ENCODE assay signal across 22 cellular contexts in the genomic region with DNA sequence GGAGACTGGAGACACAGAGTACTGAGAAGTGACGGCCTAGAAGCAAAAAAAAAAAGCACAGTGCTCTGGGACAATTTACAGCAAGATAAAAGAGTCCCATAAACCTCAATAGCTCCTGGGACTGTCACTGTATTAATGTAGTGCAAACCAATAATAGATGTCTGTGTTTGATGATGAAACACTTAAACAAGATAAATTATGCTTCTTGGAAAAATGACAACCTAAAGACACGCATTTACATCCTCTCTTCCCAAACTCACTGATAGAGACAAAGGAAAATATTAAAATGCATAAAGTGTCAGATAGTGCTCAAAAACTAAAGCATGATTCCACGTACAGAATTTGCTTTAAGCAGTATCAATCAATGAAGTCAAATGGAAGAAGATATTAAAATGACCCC.
"Had no signal": no experiment of that assay in that cellular context is flagged by ENCODE, and none has a peak within 500 bp of the region (broad histone marks: within the 10 kb centered on the region; RNA-seq: fewer than 3 reads in every experiment).

No MANE protein-coding gene starts in this region.

- H3K36me3 ChIP-seq: colonic mucosa, esophagus muscularis mucosa, esophagus squamous epithelium, gastrocnemius medialis, gastroesophageal sphincter, heart left ventricle, heart right ventricle had no signal

- H3K4me3 ChIP-seq: colonic mucosa, coronary artery, dorsolateral prefrontal cortex, esophagus muscularis mucosa, esophagus squamous epithelium, gastrocnemius medialis, gastroesophageal sphincter, heart left ventricle, heart right ventricle had no signal

- H3K27me3 ChIP-seq: colonic mucosa, dorsolateral prefrontal cortex, esophagus muscularis mucosa, esophagus squamous epithelium, foreskin keratinocyte, gastrocnemius medialis, gastroesophageal sphincter, heart left ventricle, heart right ventricle had no signal

- DNase-seq: colonic mucosa; cortex of kidney; dermis blood vessel endothelial cell; dorsolateral prefrontal cortex; effector CD4-positive, alpha-beta T cell; effector CD8-positive, alpha-beta T cell; effector memory CD4-positive, alpha-beta T cell; effector memory CD8-positive, alpha-beta T cell; endodermal cell; esophagus squamous epithelium; foreskin fibroblast; foreskin keratinocyte; foreskin melanocyte; gastrocnemius medialis; glutamatergic neuron; head of caudate nucleus; heart left ventricle; heart right ventricle had no signal

- H3K9me3 ChIP-seq: colonic mucosa, gastrocnemius medialis had no signal

- H3K27ac ChIP-seq: colonic mucosa, coronary artery, dorsolateral prefrontal cortex, epithelial cell of prostate, esophagus muscularis mucosa, esophagus squamous epithelium, foreskin keratinocyte, gastrocnemius medialis, gastroesophageal sphincter, heart left ventricle, heart right ventricle had no signal
